In the genomic region with DNA sequence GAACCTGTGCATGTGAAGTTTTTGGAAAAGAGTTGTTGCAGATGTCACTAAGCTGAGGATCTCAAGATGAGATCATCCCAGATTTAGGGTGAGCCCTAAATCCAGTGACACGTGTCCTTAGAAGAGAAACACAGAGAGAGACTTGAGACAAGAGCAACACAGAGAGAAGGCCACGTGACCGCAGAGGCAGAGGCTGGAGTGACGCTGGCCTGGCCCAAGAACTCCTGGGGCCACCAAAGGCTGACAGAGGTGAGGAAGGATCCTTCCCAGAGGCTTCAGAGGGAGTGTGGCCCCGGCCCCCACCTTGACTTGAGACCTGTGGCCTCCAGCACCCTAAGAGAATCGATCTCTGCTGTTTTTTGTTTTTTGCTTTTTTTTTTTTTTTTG, we compare ENCODE assay signal across 24 cellular contexts. TPM values are rescaled to one million over a fixed set of nuclear protein-coding genes. Genes with fewer than 3 reads are reported as not detected.
A peak's percentile ranks its signal among the peaks of the same experiment; 100 is the strongest.
DNase-seq lines count a peak whose midpoint lies in the region; ATAC-seq and TF ChIP-seq lines count a peak whose summit lies in the region.
"Had no signal": no experiment of that assay in that cellular context is flagged by ENCODE, and none has a peak within 500 bp of the region (broad histone marks: within the 10 kb centered on the region; RNA-seq: fewer than 3 reads in every experiment).

No MANE protein-coding gene starts in this region.

- H3K4me3 ChIP-seq in IMR-90 (ENCODE audit: insufficient read depth, low read depth, low read length) (no peak overlapping the region), osteoblast (ENCODE audit: insufficient read depth, low read length) (no peak overlapping the region)
- H3K4me3 ChIP-seq: GM12878, Peyer's patch, prostate gland, tibial artery had no signal

- no peaks in the 10 kb centered on the region for H4K20me1 ChIP-seq in IMR-90 (ENCODE audit: insufficient read depth, low read length)
- no peaks in the 10 kb centered on the region for H4K20me1 ChIP-seq in osteoblast (ENCODE audit: insufficient read depth, low read length)

- H3K4me1 Mint-ChIP-seq in activated T-cell treated with anti-CD3 and anti-CD28 coated beads, Interleukin-2, amount 50 U/mL, for 72 hours (ENCODE audit: low read depth), result peaks cover 54% of the 10 kb centered on the region
- H3K4me1 Mint-ChIP-seq in activated naive CD8-positive, alpha-beta T cell treated with anti-CD3 and anti-CD28 coated beads, Interleukin-2, amount 50 U/mL, for 24 hours, result peaks cover 49% of the 10 kb centered on the region
- H3K4me1 Mint-ChIP-seq: endodermal cell, neural crest cell had no signal

- 85% methylated on average over 3 of the region's 6 CpGs; no CpG with 5 or more reads in 1 of the 2 experiments for WGBS in IMR-90 (ENCODE audit: extremely low coverage in 2 of 2, insufficient read length in 1 of 2), 2 experiments

- H3K18ac ChIP-seq in IMR-90 (ENCODE audit: low read depth, low read length), result no peak overlapping the region

- no peak overlapping the region for H3K9ac ChIP-seq in IMR-90 (ENCODE audit: low read depth, low read length)

- no peaks in the 10 kb centered on the region for H3K79me2 ChIP-seq in osteoblast (ENCODE audit: insufficient read depth, low read length)

- H2BK5ac ChIP-seq in IMR-90 (ENCODE audit: low read depth, low read length, poor library complexity, severe bottlenecking), result no peak overlapping the region

- no peaks in the 10 kb centered on the region for H3K9me3 Mint-ChIP-seq in activated T-cell treated with anti-CD3 and anti-CD28 coated beads, Interleukin-2, amount 50 U/mL, for 72 hours
- no peaks in the 10 kb centered on the region for H3K9me3 Mint-ChIP-seq in activated naive CD8-positive, alpha-beta T cell treated with anti-CD3 and anti-CD28 coated beads, Interleukin-2, amount 50 U/mL, for 24 hours
- H3K9me3 Mint-ChIP-seq: endodermal cell, neural crest cell had no signal

- no peak overlapping the region for H2AFZ ChIP-seq in IMR-90 (replicated peaks; ENCODE audit: low read length, poor library complexity)
- no peak overlapping the region for H2AFZ ChIP-seq in osteoblast (ENCODE audit: low read length)

- H3K14ac ChIP-seq in IMR-90 (replicated peaks; ENCODE audit: low read depth, low read length), result no peak overlapping the region

- no peaks in the 10 kb centered on the region for H3K27me3 Mint-ChIP-seq in activated T-cell treated with anti-CD3 and anti-CD28 coated beads, Interleukin-2, amount 50 U/mL, for 72 hours (ENCODE audit: low read depth)
- H3K27me3 Mint-ChIP-seq in activated naive CD8-positive, alpha-beta T cell treated with anti-CD3 and anti-CD28 coated beads, Interleukin-2, amount 50 U/mL, for 24 hours, result no peaks in the 10 kb centered on the region

- H3K4me3 Mint-ChIP-seq in activated T-cell treated with anti-CD3 and anti-CD28 coated beads, Interleukin-2, amount 50 U/mL, for 72 hours, result peak overlapping the region in 1 of 2 donors; percentile 3
- H3K4me3 Mint-ChIP-seq in activated naive CD8-positive, alpha-beta T cell treated with anti-CD3 and anti-CD28 coated beads, Interleukin-2, amount 50 U/mL, for 24 hours, result no peak overlapping the region
- H3K4me3 Mint-ChIP-seq: endodermal cell, neural crest cell had no signal

- dilution Hi-C loops in IMR-90 (cut with HindIII; ENCODE audit: low sequenced_read_pairs, unreplicated experiment), result no loop called here

- no peak for TF ChIP-seq POLR2A in IMR-90 (IDR thresholded peaks at IDR 0.05; ENCODE audit: low read depth, low read length)

- H4K5ac ChIP-seq in IMR-90 (ENCODE audit: low read depth, low read length), result no peak overlapping the region

- H4K8ac ChIP-seq in IMR-90 (ENCODE audit: low read depth in 2 of 2, low read length in 2 of 2), result no peak overlapping the region

- no peaks in the 10 kb centered on the region for H3K79me1 ChIP-seq in IMR-90 (ENCODE audit: low read depth in 1 of 2, low read length in 2 of 2)

- H3K9me3 ChIP-seq in IMR-90 (ENCODE audit: control insufficient read depth, insufficient read depth, low read length), result no peaks in the 10 kb centered on the region
- H3K9me3 ChIP-seq in osteoblast (ENCODE audit: low read depth, low read length), result no peaks in the 10 kb centered on the region
- H3K9me3 ChIP-seq: Peyer's patch, prostate gland, tibial artery had no signal

- H4K91ac ChIP-seq in IMR-90 (ENCODE audit: insufficient read depth, low read depth, low read length), result no peak overlapping the region

- no peak overlapping the region for H2BK20ac ChIP-seq in IMR-90 (ENCODE audit: low read depth, low read length)

- H3K4me1 ChIP-seq in IMR-90 (ENCODE audit: control insufficient read depth, insufficient read depth, low read length) (peaks cover 10% of the 10 kb centered on the region), osteoblast (ENCODE audit: insufficient read depth, low read length) (peaks cover 13% of the 10 kb centered on the region)
- H3K4me1 ChIP-seq: prostate gland had no signal

- H2AK5ac ChIP-seq in IMR-90 (ENCODE audit: low read depth, low read length), result no peak overlapping the region; the same call in 1 of the 2 replicates

- no peak overlapping the region for H3K27ac ChIP-seq in IMR-90 (ENCODE audit: insufficient read depth, low read length)
- no peak overlapping the region for H3K27ac ChIP-seq in osteoblast (ENCODE audit: low read depth, low read length)
- H3K27ac ChIP-seq: prostate gland, tibial artery had no signal

- CTCF ChIA-PET in IMR-90 (lab: Yijun Ruan, JAX), result no interaction called here

- H3K27me3 ChIP-seq in IMR-90 (ENCODE audit: control insufficient read depth, insufficient read depth, low read length) (peaks cover 2% of the 10 kb centered on the region; the same call in 1 of the 2 replicates), osteoblast (ENCODE audit: insufficient read depth, low read length) (no peaks in the 10 kb centered on the region)
- H3K27me3 ChIP-seq: Peyer's patch had no signal

- no peak overlapping the region for H3K23ac ChIP-seq in IMR-90 (ENCODE audit: low read depth, low read length)

- no peak overlapping the region for H3K4ac ChIP-seq in IMR-90 (ENCODE audit: low read depth, low read length)

- intact Hi-C loops in IMR-90 (cut with micrococcal nuclease), result no loop called here

- peak overlapping the region; percentile 38 for H3K27ac Mint-ChIP-seq in activated T-cell treated with anti-CD3 and anti-CD28 coated beads, Interleukin-2, amount 50 U/mL, for 72 hours
- peak overlapping the region; percentile 47 for H3K27ac Mint-ChIP-seq in activated naive CD8-positive, alpha-beta T cell treated with anti-CD3 and anti-CD28 coated beads, Interleukin-2, amount 50 U/mL, for 24 hours
- H3K27ac Mint-ChIP-seq: endodermal cell had no signal

- no peak overlapping the region for H2BK15ac ChIP-seq in IMR-90 (ENCODE audit: low read depth, low read length)

- H2AK9ac ChIP-seq in IMR-90 (replicated peaks; ENCODE audit: low read depth, low read length, poor library complexity), result no peak overlapping the region

- no peak for TF ChIP-seq RAD21 in IMR-90 (IDR thresholded peaks at IDR 0.05; ENCODE audit: low read length)

- H3K56ac ChIP-seq in IMR-90 (ENCODE audit: extremely low read depth, insufficient read depth, low read length), result 0 out of 2 replicates have a peak overlapping the region, but pooled peaks have one; percentile 3

- ATAC-seq in activated T-cell treated with anti-CD3 and anti-CD28 coated beads, Interleukin-2, amount 50 U/mL, for 72 hours (replicated peaks in 1 of 2), result no peak
- ATAC-seq in IMR-90 (ENCODE audit: low read depth), result no peak
- no peak for ATAC-seq in activated naive CD8-positive, alpha-beta T cell treated with anti-CD3 and anti-CD28 coated beads, Interleukin-2, amount 50 U/mL, for 24 hours
- no peak for ATAC-seq in GM19463 (IDR thresholded peaks at IDR 0.05; ENCODE audit: unreplicated experiment)
- ATAC-seq in GM19324 (IDR thresholded peaks at IDR 0.05; ENCODE audit: low FRiP score, unreplicated experiment), result no peak
- ATAC-seq in GM18907 (IDR thresholded peaks at IDR 0.05; ENCODE audit: unreplicated experiment), result no peak
- ATAC-seq: GM12878 had no signal

- DNase-seq in activated T-cell treated with anti-CD3 and anti-CD28 coated beads, Interleukin-2, amount 50 U/mL, for 72 hours, result no peak
- DNase-seq in activated T-cell treated with anti-CD3 and anti-CD28 coated beads, Interleukin-2, amount 50 U/mL, for 1 hour, result no peak
- DNase-seq in IMR-90 (no peak), osteoblast (ENCODE audit: insufficient read length, low spot score, missing footprints) (peak; percentile 3)
- DNase-seq in activated naive CD8-positive, alpha-beta T cell treated with anti-CD3 and anti-CD28 coated beads, Interleukin-2, amount 50 U/mL, for 24 hours, result no peak
- DNase-seq: DMS79; endodermal cell; Karpas-422; mesendoderm; NCI-H2029; Peyer's patch; stimulated activated CD4-positive, alpha-beta T cell treated with anti-CD3 and anti-CD28 coated beads, Interleukin-1b, Interleukin-23, amount 100 ng/mL, for 48 hours; stimulated activated naive CD4-positive, alpha-beta T cell treated with Interleukin-2 at 50 U/mL for 16 hours; T1000; tibial artery had no signal

- no peak overlapping the region for H3K4me2 ChIP-seq in IMR-90 (ENCODE audit: low read depth, low read length)
- H3K4me2 ChIP-seq in osteoblast (ENCODE audit: insufficient read depth, low read length), result no peak overlapping the region

- POLR2A ChIA-PET in IMR-90 (lab: Charles Lee; ENCODE audit: unreplicated experiment), result no interaction called here

- H3K36me3 ChIP-seq in IMR-90 (ENCODE audit: control insufficient read depth, insufficient read depth, low read length) (no peaks in the 10 kb centered on the region), osteoblast (ENCODE audit: insufficient read depth, low read length) (no peaks in the 10 kb centered on the region)
- H3K36me3 ChIP-seq: Peyer's patch, prostate gland, tibial artery had no signal

- H3K36me3 Mint-ChIP-seq in activated T-cell treated with anti-CD3 and anti-CD28 coated beads, Interleukin-2, amount 50 U/mL, for 72 hours (ENCODE audit: insufficient read depth in 2 of 2), result no peaks in the 10 kb centered on the region
- H3K36me3 Mint-ChIP-seq in activated naive CD8-positive, alpha-beta T cell treated with anti-CD3 and anti-CD28 coated beads, Interleukin-2, amount 50 U/mL, for 24 hours (ENCODE audit: low read depth), result no peaks in the 10 kb centered on the region

- H3K9me1 ChIP-seq in IMR-90 (ENCODE audit: insufficient read depth, low read length), result 0 out of 2 replicates have a peak, but pooled peaks cover 5% of the 10 kb centered on the region

- in situ Hi-C loops in IMR-90 (cut with MboI; ENCODE audit: low sequenced_read_pairs), result no loop called here

- H2BK120ac ChIP-seq in IMR-90 (ENCODE audit: low read depth, low read length), result no peak overlapping the region

- no TSS peak for BruUV-seq in IMR-90 (replicated peaks; lab: Mats Ljungman, UMichigan)

- TF ChIP-seq CTCF in IMR-90 (conservative IDR thresholded peaks at IDR 0.05; ENCODE audit: low read depth, low read length) (no peak), osteoblast (IDR thresholded peaks at IDR 0.05; ENCODE audit: extremely low read depth, low read depth, low read length) (no peak)

RNA-seq across cellular contexts. Expression of a gene that starts 12.1 kb away (rescaled TPM):
- total RNA-seq in activated T-cell treated with anti-CD3 and anti-CD28 coated beads, Interleukin-2, amount 50 U/mL, for 72 hours, result 10 to 100 TPM; 38.7 to 39.0 TPM
- 1.3 and 1.4 TPM in 2 replicates for total RNA-seq in IMR-90 (2012; rRNA removed)
- polyA plus RNA-seq in IMR-90 (2012; rRNA removed), result 8.3 and 10.0 TPM in 2 replicates
- 6.7 and 10.1 TPM in 2 replicates for polyA plus RNA-seq in IMR-90 (2012; cell fraction: cytosol; rRNA removed)
- 29.5 and 54.3 TPM in 2 replicates for polyA plus RNA-seq in IMR-90 (2012; cell fraction: nucleus; rRNA removed; ENCODE audit: low replicate concordance)
- total RNA-seq in osteoblast, result 7.1 and 8.3 TPM in 2 replicates

RNA-seq across cellular contexts. Expression of a gene that starts 24.2 kb away (rescaled TPM):
- total RNA-seq in activated T-cell treated with anti-CD3 and anti-CD28 coated beads, Interleukin-2, amount 50 U/mL, for 72 hours, result under 1 TPM in 1 of 2 donors, not detected in 1; 0.44 TPM
- total RNA-seq in IMR-90 (2012; rRNA removed) (1.3 and 1.7 TPM in 2 replicates), osteoblast (39.1 and 74.0 TPM in 2 replicates)
- 2.9 and 3.5 TPM in 2 replicates for polyA plus RNA-seq in IMR-90 (2012; rRNA removed)
- polyA plus RNA-seq in IMR-90 (2012; cell fraction: cytosol; rRNA removed), result 3.6 and 4.3 TPM in 2 replicates
- 1.2 and 1.9 TPM in 2 replicates for polyA plus RNA-seq in IMR-90 (2012; cell fraction: nucleus; rRNA removed; ENCODE audit: low replicate concordance)
- polyA plus RNA-seq: GM12878 had no signal

RNA-seq across cellular contexts. Expression of a gene that starts 26.5 kb away (rescaled TPM):
- 1 to 10 TPM; 1.1 to 1.5 TPM for total RNA-seq in activated T-cell treated with anti-CD3 and anti-CD28 coated beads, Interleukin-2, amount 50 U/mL, for 72 hours
- total RNA-seq in IMR-90 (2012; rRNA removed) (under 0.01 TPM in 1 of 2 replicates, not detected in the other), osteoblast (4.0 and 5.3 TPM in 2 replicates)
- 0.32 TPM in 2 replicates for polyA plus RNA-seq in IMR-90 (2012; rRNA removed)
- 0.24 and 0.26 TPM in 2 replicates for polyA plus RNA-seq in IMR-90 (2012; cell fraction: cytosol; rRNA removed)
- 1.4 and 3.8 TPM in 2 replicates for polyA plus RNA-seq in IMR-90 (2012; cell fraction: nucleus; rRNA removed; ENCODE audit: low replicate concordance)
- total RNA-seq: H4 had no signal

RNA-seq across cellular contexts. Expression of a gene that starts 45.9 kb away (rescaled TPM):
- not detected for total RNA-seq in activated T-cell treated with anti-CD3 and anti-CD28 coated beads, Interleukin-2, amount 50 U/mL, for 72 hours
- total RNA-seq in IMR-90 (2012; rRNA removed) (not detected in 2 replicates), osteoblast (not detected in 2 replicates)
- 0.19 and 0.21 TPM in 2 replicates for polyA plus RNA-seq in IMR-90 (2012; rRNA removed)
- polyA plus RNA-seq in IMR-90 (2012; cell fraction: cytosol; rRNA removed), result 0.08 and 0.32 TPM in 2 replicates
- 0.92 and 1.8 TPM in 2 replicates for polyA plus RNA-seq in IMR-90 (2012; cell fraction: nucleus; rRNA removed; ENCODE audit: low replicate concordance)
- total RNA-seq: endodermal cell, fibroblast of lung, glomerular endothelial cell, H4, neural crest cell, Peyer's patch, prostate gland had no signal
- polyA plus RNA-seq: fibroblast of lung, GM12878 had no signal

Comparison
In these comparisons a context has a peak if more than half of its experiments do, and no peak if none do; other contexts are left out.
1. RNA of a gene that starts 24.2 kb away (total RNA-seq): 39.1 to 74.0 TPM in osteoblast; 1.3 to 1.7 TPM in IMR-90 and 0.44 TPM in activated T-cell treated with anti-CD3 and anti-CD28 coated beads, Interleukin-2, amount 50 U/mL, for 72 hours; every median in the first group is over 10 times any median in the second.